In genomic region chr4:107648178-107648991, GRCh38 we compare ENCODE assay signal across 3 cellular contexts.
A peak's percentile ranks its signal among the peaks of the same experiment; 100 is the strongest.
TF ChIP-seq lines count a peak whose summit lies in the region.

No MANE protein-coding gene starts in this region.

TF ChIP-seq in A549, 52 proteins besides CTCF, POLR2A, EP300 and RAD21:
- TF ChIP-seq MAFK (IDR thresholded peaks at IDR 0.05; ENCODE audit: partially characterized antibody) (peak; percentile 59), HOXB5 (CRISPR knock-in tag; IDR thresholded peaks at IDR 0.05) (no peak)

TF ChIP-seq in IMR-90, 13 proteins besides CTCF, POLR2A, EP300 and RAD21:
- no peak for TF ChIP-seq MXI1 (IDR thresholded peaks at IDR 0.05; ENCODE audit: borderline replicate concordance, low read depth, low read length)
- TF ChIP-seq CEBPB (IDR thresholded peaks at IDR 0.05; ENCODE audit: low read depth, low read length): no peak
- TF ChIP-seq MAZ (IDR thresholded peaks at IDR 0.05; ENCODE audit: borderline replicate concordance, low read depth, low read length): no peak
- no peak for TF ChIP-seq SMC3 (IDR thresholded peaks at IDR 0.05; ENCODE audit: low read depth, low read length)
- no peak for TF ChIP-seq RCOR1 (IDR thresholded peaks at IDR 0.05; ENCODE audit: insufficient replicate concordance, low read length)
- no peak for TF ChIP-seq ELK1 (IDR thresholded peaks at IDR 0.05; ENCODE audit: borderline replicate concordance, low read depth, low read length)
- peak; percentile 78 for TF ChIP-seq MAFK (IDR thresholded peaks at IDR 0.05; ENCODE audit: low read depth, low read length)

TF ChIP-seq in H1, 55 proteins besides CTCF, POLR2A, EP300 and RAD21:
- TF ChIP-seq RBBP5 (IDR thresholded peaks at IDR 0.05; ENCODE audit: borderline replicate concordance, low read depth, low read length) (no peak), MAFK (IDR thresholded peaks at IDR 0.05; ENCODE audit: low read depth, low read length) (0 out of 2 replicates have a peak, but pooled peaks have one; percentile 27), E2F6 (IDR thresholded peaks at IDR 0.05) (no peak), CREB1 (IDR thresholded peaks at IDR 0.05) (no peak)
